ENCODE assay signal across 10 cellular contexts in the genomic region with DNA sequence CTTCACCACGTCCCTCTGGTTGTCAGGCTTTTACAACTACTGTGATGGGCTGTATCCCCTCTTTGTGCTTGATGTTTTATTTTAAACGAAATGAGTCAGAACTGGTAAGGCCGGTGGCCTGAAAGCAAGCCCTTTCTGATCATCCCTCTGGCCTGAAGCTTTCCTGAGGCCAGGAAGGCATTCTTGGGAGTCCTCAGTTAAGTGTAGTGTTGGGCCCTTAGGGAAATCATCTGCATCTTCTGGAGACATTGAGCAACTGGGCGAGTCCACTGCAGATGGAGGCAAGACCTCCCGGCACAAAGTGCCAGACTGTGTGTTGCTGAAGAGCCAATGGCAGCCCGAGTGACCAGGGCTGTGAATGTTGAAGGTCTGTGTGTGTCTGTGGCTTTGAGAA. TPM values are rescaled to one million over a fixed set of nuclear protein-coding genes. Genes with fewer than 3 reads are reported as not detected.
DNase-seq lines count a peak whose midpoint lies in the region; ATAC-seq and TF ChIP-seq lines count a peak whose summit lies in the region.
"Had no signal": no experiment of that assay in that cellular context is flagged by ENCODE, and none has a peak within 500 bp of the region (broad histone marks: within the 10 kb centered on the region; RNA-seq: fewer than 3 reads in every experiment).

No MANE protein-coding gene starts in this region.

- DNase-seq in DMS53 (lab: John Stamatoyannopoulos, UW): peak; percentile 63
- DNase-seq in SK-N-DZ (ENCODE audit: low spot score): peak; percentile 18
- no peak for DNase-seq in heart right ventricle
- no peak for DNase-seq in neural crest cell (ENCODE audit: low read depth, low spot score)
- no peak for DNase-seq in A172 (ENCODE audit: low spot score)
- no peak for DNase-seq in activated naive CD4-positive, alpha-beta T cell treated with anti-CD3 and anti-CD28 coated beads, Interleukin-2, amount 50 U/mL, for 72 hours (ENCODE audit: low spot score in 2 of 2)
- DNase-seq: central memory CD4-positive, alpha-beta T cell had no signal

- H3K27ac Mint-ChIP-seq in neural crest cell (ENCODE audit: unreplicated experiment): no peak overlapping the region
- no peak overlapping the region for H3K27ac Mint-ChIP-seq in activated naive CD4-positive, alpha-beta T cell treated with anti-CD3 and anti-CD28 coated beads, Interleukin-2, amount 50 U/mL, for 72 hours
- H3K27ac Mint-ChIP-seq: stimulated activated effector memory CD8-positive, alpha-beta T cell treated with anti-CD3 and anti-CD28 coated beads, Interleukin-12 subunit alpha, Interleukin-12 subunit beta, amount 100 ng/mL, for 72 hours had no signal

- H3K36me3 ChIP-seq in heart right ventricle: no peaks in the 10 kb centered on the region

- H3K36me3 Mint-ChIP-seq in neural crest cell (ENCODE audit: low read depth): no peaks in the 10 kb centered on the region
- peaks cover 4 to 8% of the 10 kb centered on the region in 2 donors for H3K36me3 Mint-ChIP-seq in activated naive CD4-positive, alpha-beta T cell treated with anti-CD3 and anti-CD28 coated beads, Interleukin-2, amount 50 U/mL, for 72 hours
- H3K36me3 Mint-ChIP-seq: stimulated activated effector memory CD8-positive, alpha-beta T cell treated with anti-CD3 and anti-CD28 coated beads, Interleukin-12 subunit alpha, Interleukin-12 subunit beta, amount 100 ng/mL, for 72 hours had no signal

- H3K27ac ChIP-seq in heart right ventricle: peak overlapping the region in 3 of 10 donors; percentile 30 to 51 (median 42)

- peaks cover 80% of the 10 kb centered on the region for H3K27me3 Mint-ChIP-seq in neural crest cell (ENCODE audit: low read depth)

- peak in 6 of 8 donors; percentile 14 to 34 (median 31) for ATAC-seq in heart right ventricle
- no peak for ATAC-seq in HG03175 (IDR thresholded peaks at IDR 0.05; ENCODE audit: unreplicated experiment)
- no peak for ATAC-seq in HG02678 (IDR thresholded peaks at IDR 0.05; ENCODE audit: unreplicated experiment)
- ATAC-seq in activated naive CD4-positive, alpha-beta T cell treated with anti-CD3 and anti-CD28 coated beads, Interleukin-2, amount 50 U/mL, for 72 hours: no peak
- ATAC-seq: stimulated activated effector memory CD8-positive, alpha-beta T cell treated with anti-CD3 and anti-CD28 coated beads, Interleukin-12 subunit alpha, Interleukin-12 subunit beta, amount 100 ng/mL, for 72 hours had no signal

- TF ChIP-seq CTCF in heart right ventricle (IDR thresholded peaks at IDR 0.05) (no peak), neural crest cell (conservative IDR thresholded peaks at IDR 0.05) (no peak)

- peaks cover 0 to 44% (median 0%) of the 10 kb centered on the region in 7 donors for H3K27me3 ChIP-seq in heart right ventricle

- 72 to 73% methylated on average over 6 of the region's 6 CpGs for WGBS in heart right ventricle, 2 donors

- intact Hi-C loops in heart right ventricle (cut with DNase I): loop anchor here in 1 of 10 donors (5.0 kb wide), 1 partner anchor 40 kb away; no protein-coding TSS in a partner anchor

- H3K4me1 ChIP-seq in heart right ventricle: peaks cover 4 to 20% (median 15%) of the 10 kb centered on the region in 9 donors

- peaks cover 0 to 6% (median 0%) of the 10 kb centered on the region in 11 donors for H3K9me3 ChIP-seq in heart right ventricle

- peak overlapping the region; percentile 60 for H3K4me3 Mint-ChIP-seq in neural crest cell
- H3K4me3 Mint-ChIP-seq: stimulated activated effector memory CD8-positive, alpha-beta T cell treated with anti-CD3 and anti-CD28 coated beads, Interleukin-12 subunit alpha, Interleukin-12 subunit beta, amount 100 ng/mL, for 72 hours had no signal

- H3K4me1 Mint-ChIP-seq in neural crest cell: peaks cover 28% of the 10 kb centered on the region
- H3K4me1 Mint-ChIP-seq: stimulated activated effector memory CD8-positive, alpha-beta T cell treated with anti-CD3 and anti-CD28 coated beads, Interleukin-12 subunit alpha, Interleukin-12 subunit beta, amount 100 ng/mL, for 72 hours had no signal

- H3K4me3 ChIP-seq in heart right ventricle: peak overlapping the region in 7 of 10 donors; percentile 46 to 59 (median 58)

- peaks cover 6% of the 10 kb centered on the region for H3K9me3 Mint-ChIP-seq in neural crest cell
- H3K9me3 Mint-ChIP-seq in activated naive CD4-positive, alpha-beta T cell treated with anti-CD3 and anti-CD28 coated beads, Interleukin-2, amount 50 U/mL, for 72 hours: peaks cover 13 to 17% of the 10 kb centered on the region in 2 donors
- H3K9me3 Mint-ChIP-seq: stimulated activated effector memory CD8-positive, alpha-beta T cell treated with anti-CD3 and anti-CD28 coated beads, Interleukin-12 subunit alpha, Interleukin-12 subunit beta, amount 100 ng/mL, for 72 hours had no signal

RNA-seq across cellular contexts. Expression of a gene that starts 33.0 kb away (rescaled TPM):
- 14.6 and 23.0 TPM in 2 replicates for polyA plus RNA-seq in SK-N-DZ (2014; cell fraction: cytosol; rRNA removed)
- 13.4 and 17.3 TPM in 2 replicates for polyA plus RNA-seq in SK-N-DZ (2014; cell fraction: nucleus; rRNA removed)
- total RNA-seq in heart right ventricle (10 to 100 TPM; 27.8 to 96.6 (median 57.8) TPM), neural crest cell (55.6 and 59.5 TPM in 2 replicates)
- 10 to 100 TPM; 18.7 to 19.8 TPM for polyA plus RNA-seq in heart right ventricle
- 168 and 182 TPM in 2 replicates for total RNA-seq in A172 (2014; rRNA removed; shearing (Covaris generic))
- under 1 TPM in 1 of 2 donors, not detected in 1; 0.64 TPM for total RNA-seq in activated naive CD4-positive, alpha-beta T cell treated with anti-CD3 and anti-CD28 coated beads, Interleukin-2, amount 50 U/mL, for 72 hours

Comparison
In these comparisons a context has a peak if more than half of its experiments do, and no peak if none do; other contexts are left out.
1. DNase-seq: peak in DMS53 (single experiment) and SK-N-DZ (single experiment); none in heart right ventricle (0 of 2), neural crest cell (single experiment), A172 (single experiment) and activated naive CD4-positive, alpha-beta T cell treated with anti-CD3 and anti-CD28 coated beads, Interleukin-2, amount 50 U/mL, for 72 hours (0 of 2).
2. ATAC-seq: peak in heart right ventricle (6 of 8); none in HG03175 (single experiment), HG02678 (single experiment) and activated naive CD4-positive, alpha-beta T cell treated with anti-CD3 and anti-CD28 coated beads, Interleukin-2, amount 50 U/mL, for 72 hours (0 of 2).
3. RNA of a gene that starts 33.0 kb away (total RNA-seq): 168 to 182 TPM in A172, 27.8 to 96.6 TPM in heart right ventricle and 55.6 to 59.5 TPM in neural crest cell; 0.64 TPM in activated naive CD4-positive, alpha-beta T cell treated with anti-CD3 and anti-CD28 coated beads, Interleukin-2, amount 50 U/mL, for 72 hours; every median in the first group is over 10 times any median in the second.